24 cellular contexts compared by ENCODE assay signal in the genomic region with DNA sequence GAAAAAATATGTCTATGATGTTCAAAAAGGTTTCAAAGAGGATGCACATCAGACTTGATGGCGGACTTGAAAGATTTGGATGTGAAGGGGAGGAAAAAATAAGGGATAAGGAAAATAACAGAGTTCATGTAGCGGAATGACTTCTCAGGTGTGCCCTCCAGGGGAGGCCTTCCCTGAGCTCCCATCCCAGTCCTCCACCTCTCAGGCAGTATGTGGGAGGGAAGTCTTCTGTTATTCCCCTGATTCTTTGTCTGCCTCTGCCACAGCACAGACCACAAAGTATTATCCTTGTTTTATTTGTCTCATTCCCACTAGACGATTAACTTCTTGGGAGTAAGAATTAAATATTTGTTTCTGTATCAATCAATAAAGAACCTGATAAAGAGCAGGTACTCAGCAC.
"Had no signal": no experiment of that assay in that cellular context is flagged by ENCODE, and none has a peak within 500 bp of the region (broad histone marks: within the 10 kb centered on the region; RNA-seq: fewer than 3 reads in every experiment).

No MANE protein-coding gene starts in this region.

- H3K36me3 ChIP-seq: adrenal gland, breast epithelium, gastroesophageal sphincter, heart right ventricle, left lung, ovary, upper lobe of left lung had no signal

- H3K9me3 ChIP-seq: adrenal gland, breast epithelium, gastroesophageal sphincter, heart right ventricle, left lung, ovary, psoas muscle, testis, upper lobe of left lung had no signal

- ATAC-seq: activated CD4-positive, alpha-beta T cell treated with anti-CD3 and anti-CD28 coated beads for 36 hours; activated naive CD4-positive, alpha-beta T cell treated with anti-CD3 and anti-CD28 coated beads, Interleukin-2, amount 50 U/mL, for 72 hours; activated T-helper 17 cell treated with anti-CD3 and anti-CD28 coated beads, Interleukin-2, amount 50 U/mL, for 72 hours; gastroesophageal sphincter; heart right ventricle; left lung; natural killer cell; psoas muscle; right cardiac atrium; stimulated activated memory B cell treated with anti-CD40 and anti-IgM and Interleukin-4, amounts not matched to agents 10 μg/mL and 1 μg/mL and 100 μg/mL, for 72 hours had no signal

- H3K27me3 ChIP-seq: adrenal gland, breast epithelium, gastroesophageal sphincter, heart right ventricle, left lung, ovary, testis, upper lobe of left lung had no signal

- H3K27ac ChIP-seq: adrenal gland, breast epithelium, epithelial cell of prostate, gastroesophageal sphincter, heart right ventricle, left lung, ovary, psoas muscle, testis, upper lobe of left lung had no signal

- DNase-seq: activated CD4-positive, alpha-beta T cell treated with anti-CD3 and anti-CD28 coated beads for 36 hours; activated CD4-positive, alpha-beta T cell treated with anti-CD3 and anti-CD28 coated beads, Interleukin-2, amount 50 U/mL, for 4 hours; activated CD8-positive, alpha-beta memory T cell treated with anti-CD3 and anti-CD28 coated beads for 24 hours; activated CD8-positive, alpha-beta memory T cell treated with anti-CD3 and anti-CD28 coated beads, Interleukin-2, amount 50 U/mL, for 4 hours; activated T-cell treated with anti-CD3 and anti-CD28 coated beads, Interleukin-2, amount 50 U/mL, for 24 hours; adrenal gland; cortex of kidney; heart right ventricle; immature natural killer cell; left lung; natural killer cell; ovary; psoas muscle; right cardiac atrium; stimulated activated CD4-positive, alpha-beta T cell treated with anti-CD3 and anti-CD28 coated beads, Interleukin-1b, Interleukin-23, amount 100 ng/mL, for 48 hours; T-helper 9 cell; testis; upper lobe of left lung had no signal

- H3K4me3 ChIP-seq: adrenal gland, breast epithelium, gastroesophageal sphincter, heart right ventricle, left lung, ovary, psoas muscle, testis, upper lobe of left lung had no signal

- H3K4me1 ChIP-seq: left lung had no signal
